In genomic region chr12:120199595-120200306, GRCh38 we compare ENCODE assay signal across 8 cellular contexts. TPM values are rescaled to one million over a fixed set of nuclear protein-coding genes. Genes with fewer than 3 reads are reported as not detected.
A peak's percentile ranks its signal among the peaks of the same experiment; 100 is the strongest.
DNase-seq lines count a peak whose midpoint lies in the region; ATAC-seq and TF ChIP-seq lines count a peak whose summit lies in the region.

No MANE protein-coding gene starts in this region.

- peak overlapping the region; percentile 95 to 96 (median 96) for H3K27ac Mint-ChIP-seq in CD4-positive, CD25-positive, alpha-beta regulatory T cell
- peak overlapping the region; percentile 97 for H3K27ac Mint-ChIP-seq in activated naive CD8-positive, alpha-beta T cell treated with anti-CD3 and anti-CD28 coated beads, Interleukin-2, amount 10 ng/mL, durations not matched to agents 7 days and 5 days

- H4K20me1 ChIP-seq in MM.1S (ENCODE audit: insufficient read depth, low read length) (0 out of 2 replicates have a peak, but pooled peaks cover 6% of the 10 kb centered on the region), hepatocyte (ENCODE audit: insufficient read depth, poor library complexity, severe bottlenecking) (peaks cover 29% of the 10 kb centered on the region)

- H3K4me1 ChIP-seq in CD4-positive, CD25-positive, alpha-beta regulatory T cell (ENCODE audit: control insufficient read depth, insufficient read depth, low read length, poor library complexity, severe bottlenecking): peaks cover 35% of the 10 kb centered on the region
- H3K4me1 ChIP-seq in MM.1S (ENCODE audit: low read length) (no peaks in the 10 kb centered on the region), hepatocyte (ENCODE audit: insufficient read depth) (peaks cover 28% of the 10 kb centered on the region)

- H3K9ac ChIP-seq in MM.1S (ENCODE audit: low read length): peak overlapping the region; percentile 93

- H3K27me3 ChIP-seq in CD4-positive, CD25-positive, alpha-beta regulatory T cell (ENCODE audit: control insufficient read depth, insufficient read depth, low read length): no peaks in the 10 kb centered on the region
- H3K27me3 ChIP-seq in MM.1S (replicated peaks; ENCODE audit: insufficient read depth, low read length) (no peaks in the 10 kb centered on the region), hepatocyte (no peaks in the 10 kb centered on the region)

- TF ChIP-seq CTCF in MM.1S (IDR thresholded peaks at IDR 0.05; ENCODE audit: low read length): no peak
- TF ChIP-seq CTCF in hepatocyte (IDR thresholded peaks at IDR 0.05; ENCODE audit: poor library complexity): no peak

- peaks cover 0 to 1% (median 0%) of the 10 kb centered on the region in 7 donors for H3K9me3 Mint-ChIP-seq in CD4-positive, CD25-positive, alpha-beta regulatory T cell
- no peaks in the 10 kb centered on the region for H3K9me3 Mint-ChIP-seq in activated naive CD8-positive, alpha-beta T cell treated with anti-CD3 and anti-CD28 coated beads, Interleukin-2, amount 10 ng/mL, durations not matched to agents 7 days and 5 days

- 27% methylated on average over 12 of the region's 12 CpGs for WGBS in hepatocyte (ENCODE audit: low lambda C conversion rate, missing lambda C conversion rate)

- no peaks in the 10 kb centered on the region for H3K27me3 Mint-ChIP-seq in CD4-positive, CD25-positive, alpha-beta regulatory T cell
- no peaks in the 10 kb centered on the region for H3K27me3 Mint-ChIP-seq in activated naive CD8-positive, alpha-beta T cell treated with anti-CD3 and anti-CD28 coated beads, Interleukin-2, amount 10 ng/mL, durations not matched to agents 7 days and 5 days

- no peaks in the 10 kb centered on the region for H3K9me2 ChIP-seq in MM.1S (replicated peaks; ENCODE audit: insufficient read depth, low read length)
- no peaks in the 10 kb centered on the region for H3K9me2 ChIP-seq in hepatocyte (replicated peaks; ENCODE audit: insufficient read depth)

- in situ Hi-C loops in G401 (cut with HindIII; ENCODE audit: low sequenced_read_pairs): no loop called here

- no peak for ATAC-seq in CD4-positive, CD25-positive, alpha-beta regulatory T cell (ENCODE audit: low read depth in 2 of 2)
- no peak for ATAC-seq in activated naive CD8-positive, alpha-beta T cell treated with anti-CD3 and anti-CD28 coated beads, Interleukin-2, amount 10 ng/mL, durations not matched to agents 7 days and 5 days (ENCODE audit: low read depth)
- no peak for ATAC-seq in GM19035 (IDR thresholded peaks at IDR 0.05; ENCODE audit: unreplicated experiment)

- H3K9me3 ChIP-seq in CD4-positive, CD25-positive, alpha-beta regulatory T cell (ENCODE audit: control insufficient read depth in 2 of 2, low read length in 2 of 2): no peaks in the 10 kb centered on the region
- H3K9me3 ChIP-seq in MM.1S (replicated peaks; ENCODE audit: insufficient read depth, low read length) (no peaks in the 10 kb centered on the region), hepatocyte (ENCODE audit: low read depth) (no peaks in the 10 kb centered on the region)

- DNase-seq in CD4-positive, CD25-positive, alpha-beta regulatory T cell: peak in 1 of 3 donors; percentile 8
- DNase-seq in MM.1S: no peak
- DNase-seq in activated naive CD8-positive, alpha-beta T cell treated with anti-CD3 and anti-CD28 coated beads, Interleukin-2, amount 10 ng/mL, durations not matched to agents 7 days and 5 days: no peak
- DNase-seq in hepatocyte (ENCODE audit: low spot score): no peak
- peak; percentile 59 for DNase-seq in stimulated activated CD4-positive, alpha-beta T cell treated with anti-CD3 and anti-CD28 coated beads, Interleukin-15, amount 100 ng/mL, for 24 hours
- DNase-seq in SK-N-DZ (ENCODE audit: low spot score): no peak
- DNase-seq in G401 (ENCODE audit: low spot score): no peak

- peaks cover 52% of the 10 kb centered on the region for H3F3A ChIP-seq in MM.1S (ENCODE audit: insufficient read depth, low read length)

- peak overlapping the region; percentile 95 to 99 (median 98) for H3K4me3 Mint-ChIP-seq in CD4-positive, CD25-positive, alpha-beta regulatory T cell
- H3K4me3 Mint-ChIP-seq in activated naive CD8-positive, alpha-beta T cell treated with anti-CD3 and anti-CD28 coated beads, Interleukin-2, amount 10 ng/mL, durations not matched to agents 7 days and 5 days: peak overlapping the region; percentile 98

- H3K27ac ChIP-seq in CD4-positive, CD25-positive, alpha-beta regulatory T cell (ENCODE audit: insufficient read depth, low read length, poor library complexity, severe bottlenecking): peak overlapping the region; percentile 86
- H3K27ac ChIP-seq in MM.1S (ENCODE audit: low read length) (peak overlapping the region; percentile 79), hepatocyte (peak overlapping the region; percentile 49)

- H3K79me2 ChIP-seq in MM.1S (ENCODE audit: low read length) (peaks cover 39% of the 10 kb centered on the region), hepatocyte (peaks cover 41% of the 10 kb centered on the region)

- H3K36me3 ChIP-seq in CD4-positive, CD25-positive, alpha-beta regulatory T cell (ENCODE audit: control insufficient read depth, insufficient read depth, low read length): peaks cover 36% of the 10 kb centered on the region
- H3K36me3 ChIP-seq in MM.1S (replicated peaks; ENCODE audit: insufficient read depth, low read length): peaks cover 2% of the 10 kb centered on the region; the same call in 1 of the 2 replicates
- peaks cover 2% of the 10 kb centered on the region for H3K36me3 ChIP-seq in hepatocyte (replicated peaks; ENCODE audit: insufficient read depth, low read depth)

- peaks cover 10 to 48% (median 24%) of the 10 kb centered on the region in 4 donors for H3K4me1 Mint-ChIP-seq in CD4-positive, CD25-positive, alpha-beta regulatory T cell
- H3K4me1 Mint-ChIP-seq in activated naive CD8-positive, alpha-beta T cell treated with anti-CD3 and anti-CD28 coated beads, Interleukin-2, amount 10 ng/mL, durations not matched to agents 7 days and 5 days: peaks cover 28% of the 10 kb centered on the region

- H2AFZ ChIP-seq in MM.1S (ENCODE audit: low read length): no peak overlapping the region
- H2AFZ ChIP-seq in hepatocyte: no peak overlapping the region

- POLR2A ChIA-PET in activated naive CD8-positive, alpha-beta T cell treated with anti-CD3 and anti-CD28 coated beads, Interleukin-2, amount 10 ng/mL, durations not matched to agents 7 days and 5 days (lab: Charles Lee): interaction anchor here (0.6 to 7.8 kb wide), 18 partner anchors 9 to 564 kb away, joined by 3 to 149 read pairs (median 12); partner anchors contain the start of genes BICDL1, PXN, RAB35 and RNU4-1

- H3K4me2 ChIP-seq in MM.1S (ENCODE audit: low read depth, low read length) (peak overlapping the region; percentile 89), hepatocyte (peak overlapping the region; percentile 90)

- peaks cover 9% of the 10 kb centered on the region for H3K36me3 Mint-ChIP-seq in CD4-positive, CD25-positive, alpha-beta regulatory T cell
- peaks cover 24% of the 10 kb centered on the region for H3K36me3 Mint-ChIP-seq in activated naive CD8-positive, alpha-beta T cell treated with anti-CD3 and anti-CD28 coated beads, Interleukin-2, amount 10 ng/mL, durations not matched to agents 7 days and 5 days

- peak overlapping the region; percentile 96 for H3K4me3 ChIP-seq in CD4-positive, CD25-positive, alpha-beta regulatory T cell (ENCODE audit: low read depth, low read length)
- peak overlapping the region; percentile 90 for H3K4me3 ChIP-seq in MM.1S (ENCODE audit: low read length)
- H3K4me3 ChIP-seq in hepatocyte: peak overlapping the region; percentile 44

RNA-seq across cellular contexts. Expression of gene RPLP0, which starts 1.2 kb away (rescaled TPM):
- 1,127 TPM for total RNA-seq in CD4-positive, CD25-positive, alpha-beta regulatory T cell
- polyA plus RNA-seq in CD4-positive, CD25-positive, alpha-beta regulatory T cell: 1,000 to 10,000 TPM in 3 of 4 donors, 100 to 1,000 TPM in 1; 998 to 1,871 (median 1,438) TPM
- 1,000 to 10,000 TPM; 1,639 to 1,688 TPM for total RNA-seq in activated naive CD8-positive, alpha-beta T cell treated with anti-CD3 and anti-CD28 coated beads, Interleukin-2, amount 10 ng/mL, durations not matched to agents 7 days and 5 days
- 3,730 and 3,982 TPM in 2 replicates for total RNA-seq in hepatocyte
- 775 and 798 TPM in 2 replicates for polyA plus RNA-seq in hepatocyte
- polyA plus RNA-seq in SK-N-DZ (2014; cell fraction: cytosol; rRNA removed): 4,714 and 5,742 TPM in 2 replicates
- 2,778 and 4,188 TPM in 2 replicates for polyA plus RNA-seq in SK-N-DZ (2014; cell fraction: nucleus; rRNA removed)
- 6,017 and 6,466 TPM in 2 replicates for total RNA-seq in G401 (2014; rRNA removed; shearing (Covaris generic))

RNA-seq across cellular contexts. Expression of gene GCN1, which starts 5.2 kb away (rescaled TPM):
- 115 TPM for total RNA-seq in CD4-positive, CD25-positive, alpha-beta regulatory T cell
- 10 to 100 TPM; 17.0 to 27.5 (median 20.9) TPM for polyA plus RNA-seq in CD4-positive, CD25-positive, alpha-beta regulatory T cell
- total RNA-seq in activated naive CD8-positive, alpha-beta T cell treated with anti-CD3 and anti-CD28 coated beads, Interleukin-2, amount 10 ng/mL, durations not matched to agents 7 days and 5 days: 100 to 1,000 TPM; 101 to 110 TPM
- total RNA-seq in hepatocyte: 37.4 and 197 TPM in 2 replicates
- polyA plus RNA-seq in hepatocyte: 27.6 and 28.2 TPM in 2 replicates
- 37.5 and 41.9 TPM in 2 replicates for polyA plus RNA-seq in SK-N-DZ (2014; cell fraction: cytosol; rRNA removed)
- polyA plus RNA-seq in SK-N-DZ (2014; cell fraction: nucleus; rRNA removed): 126 and 306 TPM in 2 replicates
- total RNA-seq in G401 (2014; rRNA removed; shearing (Covaris generic)): 65.2 and 79.0 TPM in 2 replicates

Comparison
In these comparisons a context has a peak if more than half of its experiments do, and no peak if none do; other contexts are left out.
1. H3K4me3 ChIP-seq: peak in every context shown above with its lines; median percentile 96 in CD4-positive, CD25-positive, alpha-beta regulatory T cell; 90 in MM.1S; 44 in hepatocyte.